ENCODE assay signal across 15 cellular contexts in genomic region chr1:25003457-25004190, GRCh38.
DNase-seq lines count a peak whose midpoint lies in the region; ATAC-seq lines count a peak whose summit lies in the region.
"Had no signal": no experiment of that assay in that cellular context is flagged by ENCODE, and none has a peak within 500 bp of the region (broad histone marks: within the 10 kb centered on the region; RNA-seq: fewer than 3 reads in every experiment).

No MANE protein-coding gene starts in this region.

- no peak for ATAC-seq in left ventricle myocardium superior

- POLR2A ChIA-PET in activated CD4-positive, alpha-beta memory T cell treated with anti-CD3 and anti-CD28 coated beads for 36 hours (lab: Charles Lee), result interaction anchor here (1.1 to 1.5 kb wide), 4 partner anchors 11 to 23 kb away, joined by 3 to 6 read pairs (median 4); no protein-coding TSS in a partner anchor
- POLR2A ChIA-PET in activated CD4-positive, alpha-beta memory T cell treated with anti-CD3 and anti-CD28 coated beads, Interleukin-2, amount 10 ng/mL, durations not matched to agents 7 days and 5 days (lab: Charles Lee), result interaction anchor here (0.5 to 9.1 kb wide), 5 partner anchors 10 to 74 kb away, joined by 3 to 51 read pairs (median 3); partner anchors contain the start of gene RUNX3

- no peaks in the 10 kb centered on the region for H3K27me3 Mint-ChIP-seq in activated CD4-positive, alpha-beta memory T cell treated with anti-CD3 and anti-CD28 coated beads for 36 hours
- peaks cover 6% of the 10 kb centered on the region for H3K27me3 Mint-ChIP-seq in activated CD4-positive, alpha-beta memory T cell treated with anti-CD3 and anti-CD28 coated beads, Interleukin-2, amount 10 ng/mL, durations not matched to agents 7 days and 5 days
- no peaks in the 10 kb centered on the region for H3K27me3 Mint-ChIP-seq in activated naive CD8-positive, alpha-beta T cell

- peak overlapping the region; percentile 78 for H3K27ac Mint-ChIP-seq in activated CD4-positive, alpha-beta memory T cell treated with anti-CD3 and anti-CD28 coated beads for 36 hours
- no peak overlapping the region for H3K27ac Mint-ChIP-seq in activated CD4-positive, alpha-beta memory T cell treated with anti-CD3 and anti-CD28 coated beads, Interleukin-2, amount 10 ng/mL, durations not matched to agents 7 days and 5 days
- peak overlapping the region; percentile 81 for H3K27ac Mint-ChIP-seq in activated naive CD8-positive, alpha-beta T cell
- H3K27ac Mint-ChIP-seq: naive B cell had no signal

- no peaks in the 10 kb centered on the region for H3K36me3 Mint-ChIP-seq in activated CD4-positive, alpha-beta memory T cell treated with anti-CD3 and anti-CD28 coated beads for 36 hours
- H3K36me3 Mint-ChIP-seq in activated CD4-positive, alpha-beta memory T cell treated with anti-CD3 and anti-CD28 coated beads, Interleukin-2, amount 10 ng/mL, durations not matched to agents 7 days and 5 days (ENCODE audit: low read depth), result no peaks in the 10 kb centered on the region
- no peaks in the 10 kb centered on the region for H3K36me3 Mint-ChIP-seq in activated naive CD8-positive, alpha-beta T cell
- H3K36me3 Mint-ChIP-seq: brain, naive B cell had no signal

- DNase-seq in activated CD4-positive, alpha-beta memory T cell treated with anti-CD3 and anti-CD28 coated beads for 36 hours, result peak; percentile 67
- no peak for DNase-seq in activated CD4-positive, alpha-beta memory T cell treated with anti-CD3 and anti-CD28 coated beads, Interleukin-2, amount 10 ng/mL, durations not matched to agents 7 days and 5 days
- DNase-seq in HT1080 (ENCODE audit: low read depth), result peak; percentile 58
- peak; percentile 4 for DNase-seq in renal cortical epithelial cell (ENCODE audit: low read depth)
- DNase-seq in left ventricle myocardium superior, result no peak
- no peak for DNase-seq in NAMALWA (ENCODE audit: low spot score)
- DNase-seq in GM03348 (ENCODE audit: low spot score), result no peak
- DNase-seq: KBM-7; naive B cell; NCI-H1436; NCI-H446; stimulated activated CD4-positive, alpha-beta T cell treated with anti-CD3 and anti-CD28 coated beads, Interleukin-4, amount 100 ng/mL, for 1 hour; uterus had no signal

- peaks cover 56% of the 10 kb centered on the region for H3K4me1 Mint-ChIP-seq in activated CD4-positive, alpha-beta memory T cell treated with anti-CD3 and anti-CD28 coated beads for 36 hours (ENCODE audit: low read depth)
- H3K4me1 Mint-ChIP-seq in activated CD4-positive, alpha-beta memory T cell treated with anti-CD3 and anti-CD28 coated beads, Interleukin-2, amount 10 ng/mL, durations not matched to agents 7 days and 5 days, result peaks cover 77% of the 10 kb centered on the region
- H3K4me1 Mint-ChIP-seq in activated naive CD8-positive, alpha-beta T cell (ENCODE audit: low read depth), result peaks cover 84% of the 10 kb centered on the region

- CTCF ChIA-PET in activated CD4-positive, alpha-beta memory T cell treated with anti-CD3 and anti-CD28 coated beads for 36 hours (lab: Charles Lee), result interaction anchor here (0.7 to 1.8 kb wide), 4 partner anchors 19 to 71 kb away, joined by 3 to 9 read pairs (median 4); no protein-coding TSS in a partner anchor
- CTCF ChIA-PET in activated CD4-positive, alpha-beta memory T cell treated with anti-CD3 and anti-CD28 coated beads, Interleukin-2, amount 10 ng/mL, durations not matched to agents 7 days and 5 days (lab: Charles Lee), result interaction anchor here (0.8 to 1.9 kb wide), 2 partner anchors 33 to 40 kb away, joined by 3 to 5 read pairs; no protein-coding TSS in a partner anchor

- intact Hi-C loops in activated CD4-positive, alpha-beta memory T cell treated with anti-CD3 and anti-CD28 coated beads for 36 hours (cut with micrococcal nuclease), result loop anchor here (1.0 to 5.0 kb wide), 2 partner anchors 27 to 36 kb away; no protein-coding TSS in a partner anchor
- intact Hi-C loops in left ventricle myocardium superior (cut with micrococcal nuclease), result no loop called here

- H3K4me3 Mint-ChIP-seq in activated CD4-positive, alpha-beta memory T cell treated with anti-CD3 and anti-CD28 coated beads for 36 hours, result no peak overlapping the region
- no peak overlapping the region for H3K4me3 Mint-ChIP-seq in activated CD4-positive, alpha-beta memory T cell treated with anti-CD3 and anti-CD28 coated beads, Interleukin-2, amount 10 ng/mL, durations not matched to agents 7 days and 5 days
- peak overlapping the region; percentile 54 for H3K4me3 Mint-ChIP-seq in activated naive CD8-positive, alpha-beta T cell
- H3K4me3 Mint-ChIP-seq: brain, naive B cell had no signal

- H3K9me3 Mint-ChIP-seq in activated CD4-positive, alpha-beta memory T cell treated with anti-CD3 and anti-CD28 coated beads for 36 hours, result no peaks in the 10 kb centered on the region
- H3K9me3 Mint-ChIP-seq in activated CD4-positive, alpha-beta memory T cell treated with anti-CD3 and anti-CD28 coated beads, Interleukin-2, amount 10 ng/mL, durations not matched to agents 7 days and 5 days, result no peaks in the 10 kb centered on the region
- H3K9me3 Mint-ChIP-seq in activated naive CD8-positive, alpha-beta T cell (ENCODE audit: low read depth), result no peaks in the 10 kb centered on the region
- H3K9me3 Mint-ChIP-seq: naive B cell had no signal

Comparison
In these comparisons a context has a peak if more than half of its experiments do, and no peak if none do; other contexts are left out.
1. DNase-seq: peak in activated CD4-positive, alpha-beta memory T cell treated with anti-CD3 and anti-CD28 coated beads for 36 hours (single experiment), HT1080 (single experiment) and renal cortical epithelial cell (single experiment); none in activated CD4-positive, alpha-beta memory T cell treated with anti-CD3 and anti-CD28 coated beads, Interleukin-2, amount 10 ng/mL, durations not matched to agents 7 days and 5 days (single experiment), left ventricle myocardium superior (single experiment), NAMALWA (single experiment) and GM03348 (single experiment).